ENCODE assay signal across 19 cellular contexts in genomic region chr15:69165637-69166025, GRCh38. TPM values are rescaled to one million over a fixed set of nuclear protein-coding genes. Genes with fewer than 3 reads are reported as not detected.
DNase-seq lines count a peak whose midpoint lies in the region; ATAC-seq, FAIRE-seq and TF ChIP-seq lines count a peak whose summit lies in the region.
"Had no signal": no experiment of that assay in that cellular context is flagged by ENCODE, and none has a peak within 500 bp of the region (broad histone marks: within the 10 kb centered on the region; RNA-seq: fewer than 3 reads in every experiment).

No MANE protein-coding gene starts in this region.

- FAIRE-seq in K562 (lab: Jason Lieb, UNC), result no peak
- FAIRE-seq in keratinocyte (lab: Jason Lieb, UNC), result no peak
- FAIRE-seq: GM18507 had no signal

- H3K9me3 ChIP-seq in HEK293 (ENCODE audit: control insufficient read depth, insufficient read depth, low read depth, low read length), result no peaks in the 10 kb centered on the region
- H3K9me3 ChIP-seq in K562 (replicated peaks; ENCODE audit: control insufficient read depth, insufficient read depth, low read depth, low read length), result no peaks in the 10 kb centered on the region
- H3K9me3 ChIP-seq in keratinocyte (ENCODE audit: control insufficient read depth, low read depth, low read length), result no peaks in the 10 kb centered on the region

- ATAC-seq in K562 (no peak), GM19455 (IDR thresholded peaks at IDR 0.05; ENCODE audit: unreplicated experiment) (no peak), HG02623 (IDR thresholded peaks at IDR 0.05; ENCODE audit: unreplicated experiment) (no peak)
- ATAC-seq: CD8-positive, alpha-beta T cell had no signal

- H4K20me1 ChIP-seq in K562 (replicated peaks; ENCODE audit: control insufficient read depth, insufficient read depth, low read length) (peaks cover 7% of the 10 kb centered on the region; the same call in 1 of the 2 replicates), keratinocyte (ENCODE audit: control insufficient read depth, extremely low read depth, insufficient read depth, low read length) (no peaks in the 10 kb centered on the region)

- dilution Hi-C loops in keratinocyte (cut with MboI; ENCODE audit: extremely low pct_ligation_motif_present, low sequenced_read_pairs), result no loop called here

- intact Hi-C loops in K562 (cut with micrococcal nuclease), result loop anchor here (10.0 kb wide), 1 partner anchor 299 kb away; no protein-coding TSS in a partner anchor

- no peaks in the 10 kb centered on the region for H3K36me3 ChIP-seq in HEK293 (ENCODE audit: control insufficient read depth in 2 of 2, insufficient read depth in 1 of 2, low read length in 2 of 2)
- H3K36me3 ChIP-seq in K562 (ENCODE audit: control insufficient read depth, insufficient read depth, low read length), result no peaks in the 10 kb centered on the region
- no peaks in the 10 kb centered on the region for H3K36me3 ChIP-seq in keratinocyte (ENCODE audit: control insufficient read depth in 2 of 2, extremely low read depth in 1 of 2, insufficient read depth in 2 of 2, low read length in 2 of 2)

- H3K4me2 ChIP-seq in K562 (ENCODE audit: insufficient read depth, low read length), result no peak overlapping the region
- peak overlapping the region; percentile 17 for H3K4me2 ChIP-seq in keratinocyte (ENCODE audit: control insufficient read depth, extremely low read depth, insufficient read depth, low read depth, low read length)

- no peak overlapping the region for H3K4me3 ChIP-seq in HEK293 (ENCODE audit: low read depth, low read length)
- H3K4me3 ChIP-seq in LNCaP clone FGC (ENCODE audit: low read depth, low read length), result no peak overlapping the region
- no peak overlapping the region for H3K4me3 ChIP-seq in K562
- no peak overlapping the region for H3K4me3 ChIP-seq in keratinocyte (ENCODE audit: control insufficient read depth in 2 of 3, extremely low read depth in 1 of 3, insufficient read depth in 2 of 3, low read depth in 1 of 3, low read length in 3 of 3)

- no peak overlapping the region for H3K9ac ChIP-seq in K562 (ENCODE audit: insufficient read depth in 1 of 2, low read depth in 2 of 2, low read length in 2 of 2)
- no peak overlapping the region for H3K9ac ChIP-seq in keratinocyte (ENCODE audit: control insufficient read depth, extremely low read depth, insufficient read depth, low read length)

- WGBS in K562 (ENCODE audit: insufficient coverage, low coverage, missing lambda C conversion rate), result 82% methylated on average over 1 of the region's 1 CpG

- no TSS peak for BruUV-seq in K562 (replicated peaks; lab: Mats Ljungman, UMichigan)

- in situ Hi-C loops in K562 (cut with MboI), result no loop called here

- no peak overlapping the region for H2AFZ ChIP-seq in K562 (ENCODE audit: low read depth, low read length)
- no peak overlapping the region for H2AFZ ChIP-seq in keratinocyte (ENCODE audit: control insufficient read depth, low read length)

- H3K4me1 ChIP-seq in HEK293 (ENCODE audit: control insufficient read depth, insufficient read depth, low read length), result peaks cover 33% of the 10 kb centered on the region
- H3K4me1 ChIP-seq in K562 (replicated peaks in 1 of 2; ENCODE audit: control insufficient read depth in 2 of 2, insufficient read depth in 2 of 2, low read length in 2 of 2), result peaks cover 11 to 27% of the 10 kb centered on the region in 2 experiments
- peaks cover 12% of the 10 kb centered on the region for H3K4me1 ChIP-seq in keratinocyte (ENCODE audit: control insufficient read depth, extremely low read depth, insufficient read depth, low read length)

- CTCF ChIA-PET in HEK293 (lab: Yijun Ruan, JAX), result interaction anchor here (1.4 to 2.1 kb wide), 4 partner anchors 22 to 106 kb away, joined by 3 to 9 read pairs (median 4); no protein-coding TSS in a partner anchor
- CTCF ChIA-PET in K562 (lab: Yijun Ruan, JAX; ENCODE audit: low intra/inter-chr PET ratio), result no interaction called here

- no peak for TF ChIP-seq RAD21 in K562 (CRISPR knock-in tag; conservative IDR thresholded peaks at IDR 0.05 in 1 of 2, IDR thresholded peaks at IDR 0.05 in 1 of 2)

- DNase-seq in LNCaP clone FGC (ENCODE audit: low read depth) (peak; percentile 31), K562 (ENCODE audit: extremely low read depth in 1 of 4, low spot score in 3 of 4) (no peak), keratinocyte (ENCODE audit: low read depth, low spot score) (no peak), NCI-H2107 (lab: John Stamatoyannopoulos, UW) (no peak)
- DNase-seq: AML-193; C1 segment of cervical spinal cord; Calu3; CD8-positive, alpha-beta T cell; GDM1; KG1; NCI-H1105; NCI-H2029 treated with DMSO at 0.1 percent for 48 hours; NCI-H2171; NCI-H345; Right ventricle myocardium superior had no signal

- no peak for TF ChIP-seq CTCF in HEK293 (tag by site-specific recombination; IDR thresholded peaks at IDR 0.05)
- no peak for TF ChIP-seq CTCF in LNCaP clone FGC (IDR thresholded peaks at IDR 0.05; ENCODE audit: control insufficient read depth, extremely low read depth, insufficient read depth)
- no peak for TF ChIP-seq CTCF in K562 (IDR thresholded peaks at IDR 0.05 in 2 of 3, conservative IDR thresholded peaks at IDR 0.05 in 1 of 3; ENCODE audit: insufficient read depth in 2 of 3, low read depth in 1 of 3, low read length in 3 of 3)
- TF ChIP-seq CTCF in keratinocyte (optimal IDR thresholded peaks at IDR 0.05 in 1 of 3, IDR thresholded peaks at IDR 0.05 in 1 of 3, conservative IDR thresholded peaks at IDR 0.05 in 1 of 3; ENCODE audit: extremely low read depth in 1 of 3, insufficient read depth in 2 of 3, low read length in 3 of 3), result no peak

- H3K27me3 ChIP-seq in K562 (ENCODE audit: control insufficient read depth in 2 of 2, insufficient read depth in 2 of 2, low read length in 2 of 2), result no peaks in the 10 kb centered on the region
- no peaks in the 10 kb centered on the region for H3K27me3 ChIP-seq in keratinocyte (ENCODE audit: control insufficient read depth, extremely low read depth, insufficient read depth, low read length)

- 0 out of 3 replicates have a peak, but pooled peaks cover 3% of the 10 kb centered on the region for H3K79me2 ChIP-seq in K562 (ENCODE audit: control insufficient read depth, insufficient read depth, low read length)
- peaks cover 7% of the 10 kb centered on the region for H3K79me2 ChIP-seq in keratinocyte (ENCODE audit: control insufficient read depth, insufficient read depth, low read length)

- POLR2A ChIA-PET in HEK293 (lab: Yijun Ruan, JAX) (no interaction called here), K562 (lab: Yijun Ruan, JAX) (no interaction called here)

- H3K9me1 ChIP-seq in K562 (ENCODE audit: control insufficient read depth, insufficient read depth, low read length) (no peaks in the 10 kb centered on the region), keratinocyte (ENCODE audit: control insufficient read depth, extremely low read depth, insufficient read depth, low read length) (no peaks in the 10 kb centered on the region)

- no peak for TF ChIP-seq EP300 in K562 (IDR thresholded peaks at IDR 0.05; ENCODE audit: low read length)

- TF ChIP-seq POLR2A in K562 (conservative IDR thresholded peaks at IDR 0.05), result no peak

- H3K27ac ChIP-seq in HEK293 (ENCODE audit: extremely low read depth, low read depth, low read length), result no peak overlapping the region
- H3K27ac ChIP-seq in K562 (ENCODE audit: extremely low read depth, low read depth, low read length), result no peak overlapping the region
- no peak overlapping the region for H3K27ac ChIP-seq in keratinocyte (ENCODE audit: control insufficient read depth, insufficient read depth, low read length)

TF ChIP-seq in K562, 482 proteins besides CTCF, POLR2A, EP300 and RAD21:
- TF ChIP-seq CC2D1A (IDR thresholded peaks at IDR 0.05) (no peak), ZNF584 (CRISPR knock-in tag; IDR thresholded peaks at IDR 0.05; ENCODE audit: low read depth) (peak; percentile 47; the same call in 1 of the 2 replicates)

RNA-seq across cellular contexts. Expression of gene GLCE, which starts 5.2 kb away (rescaled TPM):
- total RNA-seq in K562 (2011; cell fraction: chromatin; rRNA removed; ENCODE audit: low replicate concordance), result 2.8 and 8.7 TPM in 2 replicates
- total RNA-seq in K562 (2011; cell fraction: nucleolus; rRNA removed), result 1.7 and 2.2 TPM in 2 replicates
- 4.0 and 5.0 TPM in 2 replicates for total RNA-seq in K562 (2011; cell fraction: nucleoplasm; rRNA removed)
- total RNA-seq in K562 (2014; rRNA removed) (6.5 and 8.2 TPM in 2 replicates), K562 (2014; rRNA removed; fragmentation: Illumina TruSeq; extraction: Trizol) (12.3 and 13.3 TPM in 2 replicates), K562 (2015; rRNA removed; fragmentation: Illumina TruSeq; extraction: Trizol) (10.4 and 11.3 TPM in 2 replicates), K562 (2021) (10.0 and 10.2 TPM in 2 replicates)
- polyA plus RNA-seq in K562 (2011; rRNA removed) (3.0 and 4.6 TPM in 2 replicates), K562 (2014; fragmentation: Illumina TruSeq; extraction: Trizol) (10.9 and 11.3 TPM in 2 replicates), K562 (2014; fragmentation: Nextera tagmentation; extraction: Ambion mirVana) (10 to 100 TPM; 10.0 to 12.0 TPM), K562 (2014; rRNA removed) (10.6 and 11.0 TPM in 2 replicates), keratinocyte (11.7 to 16.3 TPM (median 13.0 TPM) in 3 replicates)
- polyA plus RNA-seq in K562 (2011; cell fraction: cytosol; rRNA removed), result 2.0 and 2.9 TPM in 2 replicates
- polyA plus RNA-seq in K562 (2011; cell fraction: nucleus; rRNA removed), result 1.5 and 2.2 TPM in 2 replicates
- 8.0 and 34.3 TPM in 2 replicates for polyA plus RNA-seq in K562 (2012)
- 5.2 and 6.8 TPM in 2 replicates for polyA minus RNA-seq in K562 (2011; rRNA and poly(A)+ RNA removed)
- polyA minus RNA-seq in K562 (2011; cell fraction: cytosol; rRNA and poly(A)+ RNA removed), result 1.1 and 3.0 TPM in 2 replicates
- polyA minus RNA-seq in K562 (2011; cell fraction: nucleus; rRNA and poly(A)+ RNA removed), result 1.9 and 2.4 TPM in 2 replicates
- 2.4 TPM for polyA plus RNA-seq in keratinocyte (2011; ENCODE audit: low read depth)
- 5.1 and 8.5 TPM in 2 replicates for polyA plus RNA-seq in keratinocyte (2011; cell fraction: cytosol; rRNA removed)
- 16.5 and 19.6 TPM in 2 replicates for polyA plus RNA-seq in keratinocyte (2011; cell fraction: nucleus; rRNA removed)
- 5.1 and 10.8 TPM in 2 replicates for polyA plus RNA-seq in keratinocyte (2012; ENCODE audit: low replicate concordance)
- 4.2 to 15.5 TPM (median 13.3 TPM) in 3 replicates for polyA minus RNA-seq in keratinocyte
- 10.7 TPM for polyA minus RNA-seq in keratinocyte (2011; cell fraction: cytosol; rRNA and poly(A)+ RNA removed)
- 15.3 and 25.8 TPM in 2 replicates for polyA minus RNA-seq in keratinocyte (2011; cell fraction: nucleus; rRNA and poly(A)+ RNA removed)
